ENCODE assay signal across 13 cellular contexts in genomic region chr12:15209782-15210181, GRCh38. TPM values are rescaled to one million over a fixed set of nuclear protein-coding genes. Genes with fewer than 3 reads are reported as not detected.
DNase-seq lines count a peak whose midpoint lies in the region; ATAC-seq and TF ChIP-seq lines count a peak whose summit lies in the region.
"Had no signal": no experiment of that assay in that cellular context is flagged by ENCODE, and none has a peak within 500 bp of the region (broad histone marks: within the 10 kb centered on the region; RNA-seq: fewer than 3 reads in every experiment).

No MANE protein-coding gene starts in this region.

- no peak overlapping the region for H3K4me3 ChIP-seq in foreskin fibroblast (ENCODE audit: low read depth in 1 of 2, low read length in 2 of 2)
- no peak overlapping the region for H3K4me3 ChIP-seq in prostate gland
- H3K4me3 ChIP-seq in PC-3 (ENCODE audit: low read length): no peak overlapping the region
- H3K4me3 ChIP-seq: right lobe of liver had no signal

- CTCF ChIA-PET in PC-3 (lab: Charles Lee): interaction anchor here (0.6 kb wide), 1 partner anchor 46 kb away, joined by 3 read pairs; no protein-coding TSS in a partner anchor

- no peak overlapping the region for H2AFZ ChIP-seq in PC-3 (ENCODE audit: low read length)

- no TSS peak for BruUV-seq in PC-3 (replicated peaks; lab: Mats Ljungman, UMichigan)

- ATAC-seq in GM21367 (IDR thresholded peaks at IDR 0.05; ENCODE audit: unreplicated experiment) (no peak), PC-3 (no peak), GM18858 (IDR thresholded peaks at IDR 0.05; ENCODE audit: unreplicated experiment) (no peak)
- ATAC-seq: activated naive CD8-positive, alpha-beta T cell treated with anti-CD3 and anti-CD28 coated beads, Interleukin-2, amount 50 U/mL, for 24 hours; right lobe of liver had no signal

- no peaks in the 10 kb centered on the region for H3K27me3 ChIP-seq in prostate gland (replicated peaks; ENCODE audit: insufficient read depth)
- H3K27me3 ChIP-seq in PC-3 (ENCODE audit: low read length): peaks cover 18% of the 10 kb centered on the region
- H3K27me3 ChIP-seq: right lobe of liver had no signal

- WGBS in prostate gland: 31% methylated on average over 1 of the region's 1 CpG

- no peak overlapping the region for H3K4me2 ChIP-seq in PC-3 (ENCODE audit: low read length)

- H3F3A ChIP-seq in PC-3 (ENCODE audit: low read length, unreplicated experiment): no peaks in the 10 kb centered on the region

- DNase-seq in AG08396 (ENCODE audit: low spot score) (peak; percentile 29), amniotic epithelial cell (ENCODE audit: low read depth) (peak; percentile 82), foreskin fibroblast (peak; percentile 26 to 78), prostate gland (ENCODE audit: low spot score) (no peak), PC-3 (no peak)
- no peak for DNase-seq in activated CD4-positive, CD25-positive, alpha-beta regulatory T cell treated with anti-CD3 and anti-CD28 coated beads, Interleukin-2, amount 50 U/mL, for 72 hours
- DNase-seq: activated naive CD8-positive, alpha-beta T cell treated with anti-CD3 and anti-CD28 coated beads, Interleukin-2, amount 50 U/mL, for 24 hours; NCI-H2081 treated with DMSO at 0.1 percent for 48 hours; OCI-M1; right lobe of liver had no signal

- no peaks in the 10 kb centered on the region for H4K20me1 ChIP-seq in PC-3 (ENCODE audit: low read length)

- POLR2A ChIA-PET in PC-3 (lab: Charles Lee; ENCODE audit: unreplicated experiment): no interaction called here

- intact Hi-C loops in prostate gland (cut with DNase I): no loop called here
- intact Hi-C loops in PC-3 (cut with micrococcal nuclease): no loop called here

- TF ChIP-seq CTCF in foreskin fibroblast (IDR thresholded peaks at IDR 0.05; ENCODE audit: low read depth, low read length): no peak
- TF ChIP-seq CTCF in prostate gland (IDR thresholded peaks at IDR 0.05): no peak
- TF ChIP-seq CTCF in PC-3 (conservative IDR thresholded peaks at IDR 0.05; ENCODE audit: low read depth, low read length): no peak

- H3K36me3 ChIP-seq in prostate gland (no peaks in the 10 kb centered on the region), PC-3 (ENCODE audit: low read depth, low read length) (no peaks in the 10 kb centered on the region)
- H3K36me3 ChIP-seq: right lobe of liver had no signal

- H3K9ac ChIP-seq in PC-3 (ENCODE audit: low read length): no peak overlapping the region

- H3K4me1 ChIP-seq in prostate gland (replicated peaks): no peaks in the 10 kb centered on the region
- no peaks in the 10 kb centered on the region for H3K4me1 ChIP-seq in PC-3 (ENCODE audit: insufficient read depth, low read length)
- H3K4me1 ChIP-seq: right lobe of liver had no signal

- no peaks in the 10 kb centered on the region for H3K9me2 ChIP-seq in PC-3 (replicated peaks; ENCODE audit: low read length)

- H3K79me2 ChIP-seq in PC-3 (ENCODE audit: low read length): no peaks in the 10 kb centered on the region

- no peaks in the 10 kb centered on the region for H3K9me3 ChIP-seq in prostate gland
- H3K9me3 ChIP-seq in PC-3 (ENCODE audit: low read length): no peaks in the 10 kb centered on the region
- H3K9me3 ChIP-seq: right lobe of liver had no signal

- H3K27ac ChIP-seq in prostate gland: peak overlapping the region; percentile 4 to 36
- no peak overlapping the region for H3K27ac ChIP-seq in PC-3 (ENCODE audit: low read length)
- H3K27ac ChIP-seq: right lobe of liver had no signal

- no peak for TF ChIP-seq POLR2A in prostate gland (IDR thresholded peaks at IDR 0.05)

RNA-seq across cellular contexts. Expression of gene RERG, which starts 11.4 kb away (rescaled TPM):
- total RNA-seq in prostate gland: 10 to 100 TPM; 12.7 to 13.3 TPM
- total RNA-seq in PC-3 (2014; rRNA removed): not detected in 2 replicates
- total RNA-seq: lung microvascular endothelial cell had no signal

Comparison
In these comparisons a context has a peak if more than half of its experiments do, and no peak if none do; other contexts are left out.
1. DNase-seq: peak in AG08396 (single experiment), amniotic epithelial cell (single experiment) and foreskin fibroblast (2 of 2); none in prostate gland (single experiment), PC-3 (single experiment) and activated CD4-positive, CD25-positive, alpha-beta regulatory T cell treated with anti-CD3 and anti-CD28 coated beads, Interleukin-2, amount 50 U/mL, for 72 hours (single experiment).
2. RNA of gene RERG, which starts 11.4 kb away (total RNA-seq): 12.7 to 13.3 TPM in prostate gland; not detected in PC-3; every median in the first group is over 10 times any median in the second.